In the genomic region with DNA sequence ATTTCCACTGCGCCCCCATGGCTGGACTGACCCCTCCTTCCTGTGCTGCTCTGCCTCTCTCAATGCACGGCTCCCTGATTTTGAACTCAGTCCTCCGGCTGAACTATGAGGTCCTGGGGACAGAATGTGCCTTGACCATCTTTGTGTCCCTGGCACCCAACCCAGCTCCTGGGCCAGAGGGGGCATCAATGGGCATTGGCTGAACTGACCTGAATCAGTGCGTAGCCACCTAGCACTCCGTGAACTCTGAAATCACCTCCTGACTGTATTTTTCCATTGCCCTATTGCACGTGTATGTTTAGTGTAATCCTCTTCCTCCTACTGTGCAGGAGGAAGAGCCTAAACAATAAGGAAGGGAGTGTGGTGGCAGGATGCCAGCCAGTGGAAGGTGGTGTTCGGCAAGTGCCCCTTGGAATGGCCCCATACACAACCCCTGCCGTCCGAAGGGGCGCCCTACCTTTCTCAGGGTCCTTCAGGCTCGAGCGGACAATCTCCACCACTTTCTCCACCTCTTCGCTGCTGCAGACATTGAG, we compare ENCODE assay signal across 1 cellular context.
TF ChIP-seq lines count a peak whose summit lies in the region.

No MANE protein-coding gene starts in this region.

TF ChIP-seq in H1, 55 proteins besides CTCF, POLR2A, EP300 and RAD21 (continued from another document):
- TF ChIP-seq GTF2F1 (IDR thresholded peaks at IDR 0.05; ENCODE audit: borderline replicate concordance, low read depth, low read length) (no peak), RBBP5 (IDR thresholded peaks at IDR 0.05; ENCODE audit: borderline replicate concordance, low read depth, low read length) (no peak), TAF1 (IDR thresholded peaks at IDR 0.05; ENCODE audit: low read depth, low read length) (no peak), SP1 (IDR thresholded peaks at IDR 0.05; ENCODE audit: low read depth, low read length) (no peak), SUZ12 (IDR thresholded peaks at IDR 0.05; ENCODE audit: low read length) (no peak), CREB1 (IDR thresholded peaks at IDR 0.05) (no peak)
- TF ChIP-seq, protein P1, sequence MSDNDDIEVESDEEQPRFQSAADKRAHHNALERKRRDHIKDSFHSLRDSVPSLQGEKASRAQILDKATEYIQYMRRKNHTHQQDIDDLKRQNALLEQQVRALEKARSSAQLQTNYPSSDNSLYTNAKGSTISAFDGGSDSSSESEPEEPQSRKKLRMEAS (IDR thresholded peaks at IDR 0.05): no peak
